Comparison of ENCODE assay signal across 1 cellular context in genomic region chr2:66576381-66577330, GRCh38.
TF ChIP-seq lines count a peak whose summit lies in the region.

No MANE protein-coding gene starts in this region.

TF ChIP-seq in H1, 55 proteins besides CTCF, POLR2A, EP300 and RAD21:
- TF ChIP-seq SRF (IDR thresholded peaks at IDR 0.05; ENCODE audit: low read depth, low read length) (no peak), RNF2 (IDR thresholded peaks at IDR 0.05; ENCODE audit: borderline replicate concordance, low read depth, low read length, missing control alignments, poor library complexity, severe bottlenecking) (peak; percentile 43), EZH2 (IDR thresholded peaks at IDR 0.05; ENCODE audit: low read depth, low read length, severe bottlenecking) (peak; percentile 90), CEBPB (IDR thresholded peaks at IDR 0.05; ENCODE audit: low read depth, low read length) (peak; percentile 96), POLR2AphosphoS5 (IDR thresholded peaks at IDR 0.05; ENCODE audit: low read depth, low read length) (no peak), HDAC2 (IDR thresholded peaks at IDR 0.05; ENCODE audit: borderline replicate concordance in 1 of 2, low read depth in 2 of 2, low read length in 2 of 2) (no peak), KDM4A (IDR thresholded peaks at IDR 0.05; ENCODE audit: low read depth, low read length, severe bottlenecking) (peak; percentile 27), PHF8 (conservative IDR thresholded peaks at IDR 0.05; ENCODE audit: low read depth, low read length) (0 out of 2 replicates have a peak, but pooled peaks have one; percentile 13), SUZ12 (IDR thresholded peaks at IDR 0.05; ENCODE audit: low read length) (peak; percentile 92), EGR1 (IDR thresholded peaks at IDR 0.05; ENCODE audit: borderline replicate concordance, low read depth, low read length) (0 out of 2 replicates have a peak, but pooled peaks have one; percentile 24)
